In genomic region chr9:117412006-117412715, GRCh38 we compare ENCODE assay signal across 12 cellular contexts. TPM values are rescaled to one million over a fixed set of nuclear protein-coding genes. Genes with fewer than 3 reads are reported as not detected.
DNase-seq lines count a peak whose midpoint lies in the region; ATAC-seq, FAIRE-seq and TF ChIP-seq lines count a peak whose summit lies in the region.
"Had no signal": no experiment of that assay in that cellular context is flagged by ENCODE, and none has a peak within 500 bp of the region (broad histone marks: within the 10 kb centered on the region; RNA-seq: fewer than 3 reads in every experiment).

No MANE protein-coding gene starts in this region.

- peak overlapping the region in 1 of 5 experiments; percentile 91 for H3K27ac Mint-ChIP-seq in brain
- H3K27ac Mint-ChIP-seq: nephron progenitor cell had no signal

- in situ Hi-C loops in G401 (cut with HindIII; ENCODE audit: low sequenced_read_pairs): no loop called here

- ATAC-seq in pancreas (peak; percentile 34 to 37 (median 35)), GM18909 (IDR thresholded peaks at IDR 0.05; ENCODE audit: poor library complexity, unreplicated experiment) (no peak)

- WGBS in pancreas, 2 donors: 31 to 34% methylated on average over 17 of the region's 17 CpGs
- 50 to 52% methylated on average over 15 to 17 of the region's 17 CpGs for WGBS in lower leg skin, 2 donors

- no peak overlapping the region for H3K27ac ChIP-seq in pancreas
- H3K27ac ChIP-seq: tibial artery had no signal

- no peak for TF ChIP-seq POLR2A in lower leg skin (IDR thresholded peaks at IDR 0.05)

- no peaks in the 10 kb centered on the region for H3K36me3 ChIP-seq in pancreas
- H3K36me3 ChIP-seq: tibial artery had no signal

- peak overlapping the region; percentile 87 to 91 (median 89) for H3K4me3 Mint-ChIP-seq in brain

- H3K36me3 Mint-ChIP-seq in brain: no peaks in the 10 kb centered on the region

- H3K9me3 Mint-ChIP-seq in brain: peaks cover 0 to 5% (median 0%) of the 10 kb centered on the region in 5 experiments
- H3K9me3 Mint-ChIP-seq: nephron progenitor cell had no signal

- intact Hi-C loops in pancreas (cut with DNase I) (loop anchor here in 1 of 3 donors (10.0 kb wide), 1 partner anchor 167 kb away; no protein-coding TSS in a partner anchor), lower leg skin (cut with DNase I; ENCODE audit: low total_unique reads) (no loop called here)

- H3K27me3 Mint-ChIP-seq in brain: peaks cover 42% of the 10 kb centered on the region

- H3K27me3 ChIP-seq in pancreas: no peaks in the 10 kb centered on the region

- no peak overlapping the region for H3K4me3 ChIP-seq in pancreas
- H3K4me3 ChIP-seq in lower leg skin (ENCODE audit: low read depth, poor library complexity, severe bottlenecking): no peak overlapping the region

- peaks cover 0 to 4% (median 4%) of the 10 kb centered on the region in 3 donors for H3K4me1 ChIP-seq in pancreas

- peak; percentile 87 for DNase-seq in G401 (ENCODE audit: low spot score)
- DNase-seq in NCI-H1694 (lab: John Stamatoyannopoulos, UW): peak; percentile 71
- DNase-seq in pancreas: peak in 3 of 6 donors; percentile 30 to 60 (median 56)
- DNase-seq in central memory CD4-positive, alpha-beta T cell: no peak
- DNase-seq in lower leg skin (ENCODE audit: low spot score in 2 of 2): no peak
- DNase-seq: SW 1271 had no signal

- FAIRE-seq in pancreas (lab: Jason Lieb, UNC): no peak
- FAIRE-seq: astrocyte, H54 had no signal

- TF ChIP-seq CTCF in brain (conservative IDR thresholded peaks at IDR 0.05) (no peak), pancreas (IDR thresholded peaks at IDR 0.05) (no peak), lower leg skin (IDR thresholded peaks at IDR 0.05) (no peak)

- no peaks in the 10 kb centered on the region for H3K9me3 ChIP-seq in pancreas
- H3K9me3 ChIP-seq: tibial artery had no signal

- peaks cover 33% of the 10 kb centered on the region for H3K4me1 Mint-ChIP-seq in brain

RNA-seq across cellular contexts. Expression of gene ASTN2, which starts 2.7 kb away (rescaled TPM):
- 17.1 and 25.2 TPM in 2 replicates for total RNA-seq in G401 (2014; rRNA removed; shearing (Covaris generic))
- polyA plus RNA-seq in brain (ENCODE audit: insufficient read depth, low read depth, low replicate concordance): 41.2 TPM
- total RNA-seq in pancreas: 10 to 100 TPM in 1 of 6 donors, 1 to 10 TPM in 5; 3.1 to 11.9 (median 6.9) TPM
- polyA plus RNA-seq in pancreas: 1 to 10 TPM; 1.3 to 2.6 TPM
- 1 to 10 TPM in 3 of 4 donors, under 1 TPM in 1; 0.97 to 4.7 (median 3.0) TPM for total RNA-seq in lower leg skin

Comparison
In these comparisons a context has a peak if more than half of its experiments do, and no peak if none do; other contexts are left out.
1. DNase-seq: peak in G401 (single experiment) and NCI-H1694 (single experiment); none in central memory CD4-positive, alpha-beta T cell (single experiment) and lower leg skin (0 of 2).